32 cellular contexts compared by ENCODE assay signal in genomic region chr2:99980200-99980599, GRCh38.
"Had no signal": no experiment of that assay in that cellular context is flagged by ENCODE, and none has a peak within 500 bp of the region (broad histone marks: within the 10 kb centered on the region; RNA-seq: fewer than 3 reads in every experiment).

No MANE protein-coding gene starts in this region.

- H3K27ac Mint-ChIP-seq: activated CD4-positive, alpha-beta memory T cell treated with anti-CD3 and anti-CD28 coated beads for 36 hours; activated CD4-positive, alpha-beta T cell treated with anti-CD3 and anti-CD28 coated beads, Interleukin-2, amount 10 ng/mL, durations not matched to agents 24 days and 14 days; activated T-cell treated with anti-CD3 and anti-CD28 coated beads, Interleukin-2, amount 50 U/mL, for 24 hours; activated T-helper 17 cell treated with anti-CD3 and anti-CD28 coated beads, Interleukin-2, amount 50 U/mL, for 72 hours; dendritic cell treated with granulocyte-macrophage colony-stimulating factor and Interleukin-4, amounts not matched to agents 40 ng/mL and 50 ng/mL, for 4 days; endodermal cell; naive thymus-derived CD8-positive, alpha-beta T cell; progenitor cell of endocrine pancreas; stimulated activated memory B cell treated with anti-CD40 and anti-IgM and Interleukin-4, amounts not matched to agents 10 μg/mL and 1 μg/mL and 100 μg/mL, for 72 hours; stimulated activated naive CD8-positive, alpha-beta T cell treated with anti-CD3 and anti-CD28 coated beads, Interleukin-15, amount 100 ng/mL, for 72 hours; T-helper 2 cell treated with Interferon-gamma antibody and Interleukin-4, amounts not matched to agents 5 μg/mL and 100 μg/mL, for 36 hours had no signal

- H3K27ac ChIP-seq: esophagus squamous epithelium, gastrocnemius medialis, left lung, lower lobe of right lung, ovary, right lobe of liver, skin epidermis, thyroid gland, upper lobe of right lung had no signal

- H3K4me1 Mint-ChIP-seq: activated T-helper 17 cell treated with anti-CD3 and anti-CD28 coated beads, Interleukin-2, amount 50 U/mL, for 72 hours; endodermal cell; naive thymus-derived CD8-positive, alpha-beta T cell; stimulated activated memory B cell treated with anti-CD40 and anti-IgM and Interleukin-4, amounts not matched to agents 10 μg/mL and 1 μg/mL and 100 μg/mL, for 72 hours had no signal

- H3K36me3 Mint-ChIP-seq: activated CD4-positive, alpha-beta memory T cell treated with anti-CD3 and anti-CD28 coated beads for 36 hours; naive thymus-derived CD8-positive, alpha-beta T cell had no signal

- H3K27me3 ChIP-seq: esophagus squamous epithelium, gastrocnemius medialis, left lung, ovary, right lobe of liver, thyroid gland, upper lobe of right lung had no signal

- H3K27me3 Mint-ChIP-seq: activated CD4-positive, alpha-beta memory T cell treated with anti-CD3 and anti-CD28 coated beads for 36 hours; activated CD4-positive, alpha-beta T cell treated with anti-CD3 and anti-CD28 coated beads, Interleukin-2, amount 10 ng/mL, durations not matched to agents 24 days and 14 days; activated T-cell treated with anti-CD3 and anti-CD28 coated beads, Interleukin-2, amount 50 U/mL, for 24 hours; activated T-helper 17 cell treated with anti-CD3 and anti-CD28 coated beads, Interleukin-2, amount 50 U/mL, for 72 hours; dendritic cell treated with granulocyte-macrophage colony-stimulating factor and Interleukin-4, amounts not matched to agents 40 ng/mL and 50 ng/mL, for 4 days; naive thymus-derived CD8-positive, alpha-beta T cell; stimulated activated memory B cell treated with anti-CD40 and anti-IgM and Interleukin-4, amounts not matched to agents 10 μg/mL and 1 μg/mL and 100 μg/mL, for 72 hours; stimulated activated naive CD8-positive, alpha-beta T cell treated with anti-CD3 and anti-CD28 coated beads, Interleukin-15, amount 100 ng/mL, for 72 hours had no signal

- H3K4me3 ChIP-seq: esophagus squamous epithelium, gastrocnemius medialis, left lung, lower lobe of right lung, ovary, right lobe of liver, skin epidermis, thyroid gland, upper lobe of right lung had no signal

- DNase-seq: activated CD4-positive, alpha-beta memory T cell treated with anti-CD3 and anti-CD28 coated beads for 36 hours; activated CD4-positive, alpha-beta T cell treated with anti-CD3 and anti-CD28 coated beads, Interleukin-2, amount 10 ng/mL, durations not matched to agents 24 days and 14 days; activated CD4-positive, CD25-positive, alpha-beta regulatory T cell treated with anti-CD3 and anti-CD28 coated beads, Interleukin-2, amount 50 U/mL, for 72 hours; activated CD8-positive, alpha-beta memory T cell treated with anti-CD3 and anti-CD28 coated beads, Interleukin-2, amount 50 U/mL, for 48 hours; activated gamma-delta T cell treated with Interleukin-2 at 50 U/mL for 16 hours; activated naive CD4-positive, alpha-beta T cell treated with anti-CD3 and anti-CD28 coated beads, Interleukin-2, amount 50 U/mL, for 16 hours; activated T-cell treated with anti-CD3 and anti-CD28 coated beads, Interleukin-2, amount 50 U/mL, for 24 hours; amniotic stem cell; central memory CD4-positive, alpha-beta T cell; endodermal cell; esophagus squamous epithelium; gastrocnemius medialis; glutamatergic neuron; left lung; lower lobe of right lung; mesenchymal stem cell; naive thymus-derived CD8-positive, alpha-beta T cell; ovary; right lobe of liver; stimulated activated CD4-positive, alpha-beta T cell treated with anti-CD3 and anti-CD28 coated beads, Interleukin-4, amount 100 ng/mL, for 4 hours; stimulated activated CD8-positive, alpha-beta memory T cell treated with anti-CD3 and anti-CD28 coated beads, Interleukin-4, amount 100 ng/mL, for 48 hours; stimulated activated naive CD8-positive, alpha-beta T cell treated with anti-CD3 and anti-CD28 coated beads, Interleukin-15, amount 100 ng/mL, for 72 hours; substantia nigra; T-helper 1 cell; thyroid gland; upper lobe of right lung had no signal

- H3K4me3 Mint-ChIP-seq: activated CD4-positive, alpha-beta memory T cell treated with anti-CD3 and anti-CD28 coated beads for 36 hours; activated CD4-positive, alpha-beta T cell treated with anti-CD3 and anti-CD28 coated beads, Interleukin-2, amount 10 ng/mL, durations not matched to agents 24 days and 14 days; activated T-cell treated with anti-CD3 and anti-CD28 coated beads, Interleukin-2, amount 50 U/mL, for 24 hours; activated T-helper 17 cell treated with anti-CD3 and anti-CD28 coated beads, Interleukin-2, amount 50 U/mL, for 72 hours; dendritic cell treated with granulocyte-macrophage colony-stimulating factor and Interleukin-4, amounts not matched to agents 40 ng/mL and 50 ng/mL, for 4 days; endodermal cell; naive thymus-derived CD8-positive, alpha-beta T cell; stimulated activated memory B cell treated with anti-CD40 and anti-IgM and Interleukin-4, amounts not matched to agents 10 μg/mL and 1 μg/mL and 100 μg/mL, for 72 hours; stimulated activated naive CD8-positive, alpha-beta T cell treated with anti-CD3 and anti-CD28 coated beads, Interleukin-15, amount 100 ng/mL, for 72 hours; T-helper 2 cell treated with Interferon-gamma antibody and Interleukin-4, amounts not matched to agents 5 μg/mL and 100 μg/mL, for 36 hours had no signal

- H3K36me3 ChIP-seq: esophagus squamous epithelium, gastrocnemius medialis, left lung, lower lobe of right lung, ovary, right lobe of liver, thyroid gland, upper lobe of right lung had no signal

- H3K9me3 ChIP-seq: esophagus squamous epithelium, gastrocnemius medialis, left lung, lower lobe of right lung, ovary, right lobe of liver, thyroid gland, upper lobe of right lung had no signal

- ATAC-seq: activated T-helper 17 cell treated with anti-CD3 and anti-CD28 coated beads, Interleukin-2, amount 50 U/mL, for 72 hours; gastrocnemius medialis; left lung; lower lobe of right lung; naive thymus-derived CD8-positive, alpha-beta T cell; right lobe of liver; stimulated activated memory B cell treated with anti-CD40 and anti-IgM and Interleukin-4, amounts not matched to agents 10 μg/mL and 1 μg/mL and 100 μg/mL, for 72 hours; stimulated activated naive CD8-positive, alpha-beta T cell treated with anti-CD3 and anti-CD28 coated beads, Interleukin-15, amount 100 ng/mL, for 72 hours; upper lobe of right lung had no signal

- H3K9me3 Mint-ChIP-seq: activated CD4-positive, alpha-beta memory T cell treated with anti-CD3 and anti-CD28 coated beads for 36 hours; activated CD4-positive, alpha-beta T cell treated with anti-CD3 and anti-CD28 coated beads, Interleukin-2, amount 10 ng/mL, durations not matched to agents 24 days and 14 days; activated T-cell treated with anti-CD3 and anti-CD28 coated beads, Interleukin-2, amount 50 U/mL, for 24 hours; activated T-helper 17 cell treated with anti-CD3 and anti-CD28 coated beads, Interleukin-2, amount 50 U/mL, for 72 hours; dendritic cell treated with granulocyte-macrophage colony-stimulating factor and Interleukin-4, amounts not matched to agents 40 ng/mL and 50 ng/mL, for 4 days; naive thymus-derived CD8-positive, alpha-beta T cell; stimulated activated memory B cell treated with anti-CD40 and anti-IgM and Interleukin-4, amounts not matched to agents 10 μg/mL and 1 μg/mL and 100 μg/mL, for 72 hours; stimulated activated naive CD8-positive, alpha-beta T cell treated with anti-CD3 and anti-CD28 coated beads, Interleukin-15, amount 100 ng/mL, for 72 hours; T-helper 2 cell treated with Interferon-gamma antibody and Interleukin-4, amounts not matched to agents 5 μg/mL and 100 μg/mL, for 36 hours had no signal
